ENCODE assay signal across 30 cellular contexts in the genomic region with DNA sequence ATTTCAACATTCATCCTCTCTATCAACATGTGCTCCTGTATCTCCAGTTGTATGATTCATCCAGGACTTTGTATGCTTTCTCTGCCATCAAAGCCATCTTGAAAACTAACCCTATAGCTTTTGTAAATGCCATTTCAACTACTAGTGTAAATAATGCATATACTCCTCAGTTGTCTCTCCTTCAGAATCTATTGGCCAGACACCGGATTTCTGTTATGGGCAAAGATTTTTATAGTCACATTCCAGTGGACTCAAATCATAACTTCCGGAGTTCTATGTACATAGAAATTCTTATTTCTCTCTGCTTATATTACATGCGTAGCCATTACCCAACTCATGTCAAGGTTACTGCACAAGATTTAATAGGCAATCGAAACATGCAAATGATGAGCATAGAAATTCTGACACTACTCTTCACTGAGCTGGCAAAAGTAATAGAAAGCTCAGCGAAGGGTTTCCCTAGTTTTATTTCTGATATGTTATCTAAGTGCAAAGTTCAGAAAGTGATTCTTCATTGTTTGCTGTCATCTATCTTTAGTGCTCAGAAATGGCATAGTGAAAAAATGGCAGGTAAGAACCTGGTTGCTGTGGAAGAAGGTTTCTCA.
"Had no signal": no experiment of that assay in that cellular context is flagged by ENCODE, and none has a peak within 500 bp of the region (broad histone marks: within the 10 kb centered on the region; RNA-seq: fewer than 3 reads in every experiment).

No MANE protein-coding gene starts in this region.

- H3K27ac ChIP-seq: coronary artery, esophagus muscularis mucosa, heart right ventricle, ovary, psoas muscle, sigmoid colon, spleen, thoracic aorta, tibial nerve, upper lobe of left lung had no signal

- H3K4me1 Mint-ChIP-seq: immature natural killer cell; mesothelial cell of epicardium; naive thymus-derived CD4-positive, alpha-beta T cell; nephron; stimulated activated naive B cell treated with anti-CD40 and anti-IgM and Interleukin-4, amounts not matched to agents 10 μg/mL and 1 μg/mL and 100 μg/mL, for 72 hours had no signal

- FAIRE-seq: endothelial cell of umbilical vein, urothelium cell line had no signal

- H3K4me1 ChIP-seq: esophagus muscularis mucosa, heart right ventricle, psoas muscle, sigmoid colon, spleen, tibial nerve, upper lobe of left lung had no signal

- H3K4me3 Mint-ChIP-seq: immature natural killer cell; mesothelial cell of epicardium; naive thymus-derived CD4-positive, alpha-beta T cell; nephron; stimulated activated naive B cell treated with anti-CD40 and anti-IgM and Interleukin-4, amounts not matched to agents 10 μg/mL and 1 μg/mL and 100 μg/mL, for 72 hours; stimulated activated naive CD8-positive, alpha-beta T cell treated with anti-CD3 and anti-CD28 coated beads, Interleukin-15, Interleukin-2, amounts not matched to agents 100 ng/mL and 50 ng/mL, for 24 hours had no signal

- H3K9me3 Mint-ChIP-seq: immature natural killer cell; mesothelial cell of epicardium; naive thymus-derived CD4-positive, alpha-beta T cell; nephron; stimulated activated naive B cell treated with anti-CD40 and anti-IgM and Interleukin-4, amounts not matched to agents 10 μg/mL and 1 μg/mL and 100 μg/mL, for 72 hours; stimulated activated naive CD8-positive, alpha-beta T cell treated with anti-CD3 and anti-CD28 coated beads, Interleukin-15, Interleukin-2, amounts not matched to agents 100 ng/mL and 50 ng/mL, for 24 hours had no signal

- H3K27me3 ChIP-seq: esophagus muscularis mucosa, heart right ventricle, ovary, sigmoid colon, spleen, tibial nerve, upper lobe of left lung had no signal

- H3K27me3 Mint-ChIP-seq: naive thymus-derived CD4-positive, alpha-beta T cell; stimulated activated naive B cell treated with anti-CD40 and anti-IgM and Interleukin-4, amounts not matched to agents 10 μg/mL and 1 μg/mL and 100 μg/mL, for 72 hours; stimulated activated naive CD8-positive, alpha-beta T cell treated with anti-CD3 and anti-CD28 coated beads, Interleukin-15, Interleukin-2, amounts not matched to agents 100 ng/mL and 50 ng/mL, for 24 hours had no signal

- DNase-seq: dermis blood vessel endothelial cell; effector memory CD4-positive, alpha-beta T cell; foreskin melanocyte; glutamatergic neuron; heart right ventricle; immature natural killer cell; islet precursor cell; kidney glomerular epithelial cell; mesenchymal stem cell; naive thymus-derived CD4-positive, alpha-beta T cell; occipital lobe; ovary; posterior cingulate gyrus; psoas muscle; right cardiac atrium; sigmoid colon; spleen; stimulated activated CD4-positive, alpha-beta T cell treated with anti-CD3 and anti-CD28 coated beads, Interleukin-2, amount 100 ng/mL, for 48 hours; stimulated activated naive B cell treated with anti-CD40 and anti-IgM and Interleukin-4, amounts not matched to agents 10 μg/mL and 1 μg/mL and 100 μg/mL, for 72 hours; upper lobe of left lung had no signal

- H3K9me3 ChIP-seq: esophagus muscularis mucosa, heart right ventricle, ovary, psoas muscle, sigmoid colon, spleen, thoracic aorta, tibial nerve, upper lobe of left lung had no signal

- H3K4me3 ChIP-seq: coronary artery, esophagus muscularis mucosa, heart right ventricle, lung, ovary, psoas muscle, sigmoid colon, spleen, thoracic aorta, tibial nerve, upper lobe of left lung had no signal

- H3K36me3 ChIP-seq: ovary had no signal

- H3K27ac Mint-ChIP-seq: mesothelial cell of epicardium; nephron; stimulated activated naive B cell treated with anti-CD40 and anti-IgM and Interleukin-4, amounts not matched to agents 10 μg/mL and 1 μg/mL and 100 μg/mL, for 72 hours; stimulated activated naive CD8-positive, alpha-beta T cell treated with anti-CD3 and anti-CD28 coated beads, Interleukin-15, Interleukin-2, amounts not matched to agents 100 ng/mL and 50 ng/mL, for 24 hours had no signal
